Comparison of ENCODE assay signal across 2 cellular contexts in the genomic region with DNA sequence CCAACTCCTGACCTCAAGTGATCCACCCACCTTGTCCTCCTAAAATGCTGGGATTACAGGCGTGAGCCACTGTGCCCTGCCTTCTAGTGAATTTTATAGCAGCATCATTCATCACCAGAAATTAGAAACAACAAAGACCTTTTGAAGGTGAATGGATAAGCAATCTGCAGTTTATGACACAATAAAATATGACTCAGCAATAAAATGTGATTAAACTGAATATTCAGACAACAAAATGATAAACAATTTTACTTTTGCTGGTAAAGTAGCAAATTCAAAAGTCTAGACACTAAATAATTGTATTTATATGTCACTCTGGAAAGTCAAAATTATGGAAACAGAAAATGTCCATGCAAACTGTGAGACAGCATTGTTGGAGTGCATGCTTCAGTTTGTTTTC.
TF ChIP-seq lines count a peak whose summit lies in the region.

No MANE protein-coding gene starts in this region.

TF ChIP-seq in HepG2, 621 proteins besides CTCF, POLR2A, EP300 and RAD21:
- TF ChIP-seq MAFK (conservative IDR thresholded peaks at IDR 0.05 in 1 of 2, IDR thresholded peaks at IDR 0.05 in 1 of 2; ENCODE audit: low read length in 2 of 2) (peak; percentile 71 to 84), KLF12 (CRISPR knock-in tag; IDR thresholded peaks at IDR 0.05; ENCODE audit: borderline replicate concordance) (no peak), ZNF672 (CRISPR knock-in tag; IDR thresholded peaks at IDR 0.05) (no peak), RBM39 (IDR thresholded peaks at IDR 0.05; ENCODE audit: low read depth, low read length, poor library complexity, severe bottlenecking) (no peak), MAFF (IDR thresholded peaks at IDR 0.05; ENCODE audit: low read depth, low read length) (peak; percentile 59; the same call in 1 of the 2 replicates), SMAD9 (CRISPR knock-in tag; IDR thresholded peaks at IDR 0.05) (no peak), NFE2L2 (IDR thresholded peaks at IDR 0.05; ENCODE audit: low read length) (peak; percentile 66)

TF ChIP-seq in H1, 55 proteins besides CTCF, POLR2A, EP300 and RAD21:
- 0 out of 2 replicates have a peak, but pooled peaks have one; percentile 22 for TF ChIP-seq BACH1 (IDR thresholded peaks at IDR 0.05; ENCODE audit: low read length)
- no peak for TF ChIP-seq NANOG (IDR thresholded peaks at IDR 0.05; ENCODE audit: insufficient read depth, low read depth, low read length, poor library complexity, severe bottlenecking)
TF ChIP-seq in H1: peak in this region for 1.
